15 cellular contexts compared by ENCODE assay signal in genomic region chr20:41201760-41202159, GRCh38.
DNase-seq lines count a peak whose midpoint lies in the region; ATAC-seq and TF ChIP-seq lines count a peak whose summit lies in the region.
"Had no signal": no experiment of that assay in that cellular context is flagged by ENCODE, and none has a peak within 500 bp of the region (broad histone marks: within the 10 kb centered on the region; RNA-seq: fewer than 3 reads in every experiment).

No MANE protein-coding gene starts in this region.

- H3K4me1 ChIP-seq in RWPE2 (ENCODE audit: insufficient read depth, poor library complexity, severe bottlenecking) (no peaks in the 10 kb centered on the region), lower lobe of right lung (no peaks in the 10 kb centered on the region)

- ATAC-seq in RWPE2 (ENCODE audit: low read depth) (peak; percentile 26; the same call in 2 of the 3 replicates), lower lobe of right lung (no peak), HG03039 (IDR thresholded peaks at IDR 0.05; ENCODE audit: unreplicated experiment) (no peak)
- ATAC-seq: CD8-positive, alpha-beta T cell had no signal

- DNase-seq in RWPE2 (ENCODE audit: low spot score) = no peak
- no peak for DNase-seq in KBM-7
- no peak for DNase-seq in lower lobe of right lung
- DNase-seq: CD8-positive, alpha-beta T cell; COR-L47; DMS153; DMS79 treated with DMSO at 0.1 percent for 48 hours; EL; GDM1; H7 had no signal

- TF ChIP-seq CTCF in RWPE2 (IDR thresholded peaks at IDR 0.05; ENCODE audit: poor library complexity, severe bottlenecking) (no peak), lower lobe of right lung (IDR thresholded peaks at IDR 0.05) (no peak)

- intact Hi-C loops in lower lobe of right lung (cut with DNase I) = no loop called here

- in situ Hi-C loops in KBM-7 (cut with MboI; ENCODE audit: low pct_unique_long_range_greater_than_20kb, low sequenced_read_pairs) = no loop called here

- H3K27me3 ChIP-seq in RWPE2 (ENCODE audit: insufficient read depth, poor library complexity, severe bottlenecking) = no peaks in the 10 kb centered on the region
- H3K27me3 ChIP-seq in layer of hippocampus (ENCODE audit: control insufficient read depth, insufficient read depth, low read length) = no peaks in the 10 kb centered on the region
- H3K27me3 ChIP-seq in lower lobe of right lung (ENCODE audit: low read depth) = no peaks in the 10 kb centered on the region

- no peak overlapping the region for H3K27ac ChIP-seq in RWPE2 (ENCODE audit: poor library complexity, severe bottlenecking)
- peak overlapping the region; percentile 99 for H3K27ac ChIP-seq in angular gyrus (ENCODE audit: low read depth, low read length)
- H3K27ac ChIP-seq in layer of hippocampus (ENCODE audit: low read depth, low read length) = peak overlapping the region; percentile 97
- H3K27ac ChIP-seq in temporal lobe (ENCODE audit: low read depth, low read length) = peak overlapping the region; percentile 100
- no peak overlapping the region for H3K27ac ChIP-seq in lower lobe of right lung

- H3K4me3 ChIP-seq in RWPE2 (ENCODE audit: severe bottlenecking) = no peak overlapping the region
- H3K4me3 ChIP-seq in lower lobe of right lung = no peak overlapping the region
- H3K4me3 ChIP-seq: GM23338 had no signal

- peaks cover 14% of the 10 kb centered on the region for H3K9me3 ChIP-seq in RWPE2 (ENCODE audit: severe bottlenecking)
- H3K9me3 ChIP-seq in lower lobe of right lung = peaks cover 12% of the 10 kb centered on the region

- H3K36me3 ChIP-seq in RWPE2 (ENCODE audit: low read depth) (peaks cover 52% of the 10 kb centered on the region), lower lobe of right lung (peaks cover 31% of the 10 kb centered on the region)

Comparison
In these comparisons a context has a peak if more than half of its experiments do, and no peak if none do; other contexts are left out.
1. H3K27ac ChIP-seq: peak in angular gyrus (single experiment), layer of hippocampus (single experiment) and temporal lobe (single experiment); none in RWPE2 (single experiment) and lower lobe of right lung (single experiment).